ENCODE assay signal across 10 cellular contexts in genomic region chr17:74528491-74529199, GRCh38.
DNase-seq lines count a peak whose midpoint lies in the region; ATAC-seq and TF ChIP-seq lines count a peak whose summit lies in the region.
"Had no signal": no experiment of that assay in that cellular context is flagged by ENCODE, and none has a peak within 500 bp of the region (broad histone marks: within the 10 kb centered on the region; RNA-seq: fewer than 3 reads in every experiment).

No MANE protein-coding gene starts in this region.

- peak; percentile 51 for DNase-seq in GM12864 (ENCODE audit: low read depth)
- peak; percentile 15 for DNase-seq in inferior parietal cortex (ENCODE audit: extremely low spot score)
- no peak for DNase-seq in retina
- no peak for DNase-seq in stimulated activated CD8-positive, alpha-beta memory T cell treated with anti-CD3 and anti-CD28 coated beads, Interleukin-4, amount 100 ng/mL, for 48 hours
- no peak for DNase-seq in NCI-H2196 (lab: John Stamatoyannopoulos, UW; ENCODE audit: unreplicated experiment)
- DNase-seq in NCI-H1930 (lab: John Stamatoyannopoulos, UW), result no peak

- no peak for TF ChIP-seq CTCF in GM12864 (IDR thresholded peaks at IDR 0.05; ENCODE audit: low read depth, low read length, missing control alignments)

- H3K4me3 ChIP-seq in GM12864 (ENCODE audit: low read depth, low read length), result no peak overlapping the region
- H3K4me3 ChIP-seq: dorsolateral prefrontal cortex, thoracic aorta had no signal

- ATAC-seq in GM21447 (IDR thresholded peaks at IDR 0.05; ENCODE audit: unreplicated experiment) (peak; percentile 80), HG03575 (IDR thresholded peaks at IDR 0.05; ENCODE audit: extremely low read depth, insufficient number of reproducible peaks, low FRiP score, unreplicated experiment) (peak; percentile 87)

Comparison
In these comparisons a context has a peak if more than half of its experiments do, and no peak if none do; other contexts are left out.
1. DNase-seq: peak in GM12864 (single experiment) and inferior parietal cortex (single experiment); none in retina (single experiment), stimulated activated CD8-positive, alpha-beta memory T cell treated with anti-CD3 and anti-CD28 coated beads, Interleukin-4, amount 100 ng/mL, for 48 hours (single experiment), NCI-H2196 (single experiment) and NCI-H1930 (0 of 2).